ENCODE assay signal across 8 cellular contexts in genomic region chr6:30618270-30618787, GRCh38. TPM values are rescaled to one million over a fixed set of nuclear protein-coding genes. Genes with fewer than 3 reads are reported as not detected.
DNase-seq lines count a peak whose midpoint lies in the region; ATAC-seq, FAIRE-seq and TF ChIP-seq lines count a peak whose summit lies in the region.

No MANE protein-coding gene starts in this region.

- H3K4me3 Mint-ChIP-seq in CD4-positive, CD25-positive, alpha-beta regulatory T cell: peak overlapping the region; percentile 96 to 100 (median 97)
- H3K4me3 Mint-ChIP-seq in dendritic cell treated with granulocyte-macrophage colony-stimulating factor and Interleukin-4, amounts not matched to agents 40 ng/mL and 50 ng/mL, for 4 days: peak overlapping the region; percentile 88
- peak overlapping the region; percentile 94 for H3K4me3 Mint-ChIP-seq in natural killer cell treated with Interleukin-12 subunit alpha and Interleukin-12 subunit beta and Interleukin-15 and Interleukin-18, amount 100 ng/mL, for 72 hours

- peaks cover 34% of the 10 kb centered on the region for H3K36me3 Mint-ChIP-seq in CD4-positive, CD25-positive, alpha-beta regulatory T cell
- H3K36me3 Mint-ChIP-seq in dendritic cell treated with granulocyte-macrophage colony-stimulating factor and Interleukin-4, amounts not matched to agents 40 ng/mL and 50 ng/mL, for 4 days (ENCODE audit: low read depth): peaks cover 84% of the 10 kb centered on the region
- H3K36me3 Mint-ChIP-seq in natural killer cell treated with Interleukin-12 subunit alpha and Interleukin-12 subunit beta and Interleukin-15 and Interleukin-18, amount 100 ng/mL, for 72 hours: peaks cover 34% of the 10 kb centered on the region

- ATAC-seq in CD4-positive, CD25-positive, alpha-beta regulatory T cell (ENCODE audit: low read depth in 2 of 2): no peak
- no peak for ATAC-seq in natural killer cell treated with Interleukin-12 subunit alpha and Interleukin-12 subunit beta and Interleukin-15 and Interleukin-18, amount 100 ng/mL, for 72 hours
- ATAC-seq in GM19328 (IDR thresholded peaks at IDR 0.05; ENCODE audit: unreplicated experiment): no peak

- intact Hi-C loops in dendritic cell treated with granulocyte-macrophage colony-stimulating factor and Interleukin-4, amounts not matched to agents 40 ng/mL and 50 ng/mL, for 4 days (cut with micrococcal nuclease): loop anchor here (1.0 to 5.0 kb wide), 2 partner anchors 8 to 124 kb away; partner anchors contain the start of genes ATAT1, FLOT1 and IER3

- no peaks in the 10 kb centered on the region for H3K27me3 ChIP-seq in CD4-positive, CD25-positive, alpha-beta regulatory T cell (ENCODE audit: control insufficient read depth, insufficient read depth, low read length)

- H3K4me3 ChIP-seq in CD4-positive, CD25-positive, alpha-beta regulatory T cell (ENCODE audit: low read depth, low read length): peak overlapping the region; percentile 98

- peaks cover 0 to 3% (median 0%) of the 10 kb centered on the region in 7 donors for H3K9me3 Mint-ChIP-seq in CD4-positive, CD25-positive, alpha-beta regulatory T cell
- no peaks in the 10 kb centered on the region for H3K9me3 Mint-ChIP-seq in dendritic cell treated with granulocyte-macrophage colony-stimulating factor and Interleukin-4, amounts not matched to agents 40 ng/mL and 50 ng/mL, for 4 days
- H3K9me3 Mint-ChIP-seq in natural killer cell treated with Interleukin-12 subunit alpha and Interleukin-12 subunit beta and Interleukin-15 and Interleukin-18, amount 100 ng/mL, for 72 hours: no peaks in the 10 kb centered on the region

- DNase-seq in CD4-positive, CD25-positive, alpha-beta regulatory T cell: no peak
- DNase-seq in LoVo (ENCODE audit: low spot score) (peak; percentile 45), GM12891 (ENCODE audit: insufficient read length, low spot score) (no peak), G401 (ENCODE audit: low spot score) (no peak), ecto neural progenitor cell (ENCODE audit: low spot score) (no peak)
- no peak for DNase-seq in natural killer cell treated with Interleukin-12 subunit alpha and Interleukin-12 subunit beta and Interleukin-15 and Interleukin-18, amount 100 ng/mL, for 72 hours (ENCODE audit: low spot score)

- H3K4me1 ChIP-seq in CD4-positive, CD25-positive, alpha-beta regulatory T cell (ENCODE audit: control insufficient read depth, insufficient read depth, low read length, poor library complexity, severe bottlenecking): peaks cover 31% of the 10 kb centered on the region

- H3K9me3 ChIP-seq in CD4-positive, CD25-positive, alpha-beta regulatory T cell (ENCODE audit: control insufficient read depth in 2 of 2, low read length in 2 of 2): no peaks in the 10 kb centered on the region

- TF ChIP-seq POLR2A in GM12891 (IDR thresholded peaks at IDR 0.05; ENCODE audit: low read depth, low read length): no peak

- H3K4me1 Mint-ChIP-seq in CD4-positive, CD25-positive, alpha-beta regulatory T cell: peaks cover 13 to 34% (median 22%) of the 10 kb centered on the region in 4 donors
- peaks cover 28% of the 10 kb centered on the region for H3K4me1 Mint-ChIP-seq in dendritic cell treated with granulocyte-macrophage colony-stimulating factor and Interleukin-4, amounts not matched to agents 40 ng/mL and 50 ng/mL, for 4 days (ENCODE audit: low read depth)
- H3K4me1 Mint-ChIP-seq in natural killer cell treated with Interleukin-12 subunit alpha and Interleukin-12 subunit beta and Interleukin-15 and Interleukin-18, amount 100 ng/mL, for 72 hours (ENCODE audit: low read depth in 2 of 2): peaks cover 51 to 55% of the 10 kb centered on the region in 2 donors

- peaks cover 18% of the 10 kb centered on the region for H3K27me3 Mint-ChIP-seq in CD4-positive, CD25-positive, alpha-beta regulatory T cell
- H3K27me3 Mint-ChIP-seq in dendritic cell treated with granulocyte-macrophage colony-stimulating factor and Interleukin-4, amounts not matched to agents 40 ng/mL and 50 ng/mL, for 4 days: no peaks in the 10 kb centered on the region
- H3K27me3 Mint-ChIP-seq in natural killer cell treated with Interleukin-12 subunit alpha and Interleukin-12 subunit beta and Interleukin-15 and Interleukin-18, amount 100 ng/mL, for 72 hours: no peaks in the 10 kb centered on the region

- peak overlapping the region; percentile 98 for H3K27ac ChIP-seq in CD4-positive, CD25-positive, alpha-beta regulatory T cell (ENCODE audit: insufficient read depth, low read length, poor library complexity, severe bottlenecking)

- H3K36me3 ChIP-seq in CD4-positive, CD25-positive, alpha-beta regulatory T cell (ENCODE audit: control insufficient read depth, insufficient read depth, low read length): peaks cover 50% of the 10 kb centered on the region

- FAIRE-seq in GM12891 (lab: Jason Lieb, UNC): no peak

- in situ Hi-C loops in G401 (cut with HindIII; ENCODE audit: low sequenced_read_pairs): no loop called here

- H3K27ac Mint-ChIP-seq in CD4-positive, CD25-positive, alpha-beta regulatory T cell: peak overlapping the region; percentile 100
- peak overlapping the region; percentile 95 for H3K27ac Mint-ChIP-seq in dendritic cell treated with granulocyte-macrophage colony-stimulating factor and Interleukin-4, amounts not matched to agents 40 ng/mL and 50 ng/mL, for 4 days
- peak overlapping the region; percentile 95 to 98 for H3K27ac Mint-ChIP-seq in natural killer cell treated with Interleukin-12 subunit alpha and Interleukin-12 subunit beta and Interleukin-15 and Interleukin-18, amount 100 ng/mL, for 72 hours

TF ChIP-seq in GM12891, 5 proteins besides CTCF, POLR2A, EP300 and RAD21:
- TF ChIP-seq TAF1 (IDR thresholded peaks at IDR 0.05; ENCODE audit: low read depth, low read length): no peak
- no peak for TF ChIP-seq PAX5 (IDR thresholded peaks at IDR 0.05; ENCODE audit: insufficient read depth, low read length, severe bottlenecking)
- no peak for TF ChIP-seq SPI1 (IDR thresholded peaks at IDR 0.05; ENCODE audit: low read depth, low read length)
- TF ChIP-seq POLR2AphosphoS5 (IDR thresholded peaks at IDR 0.05; ENCODE audit: low read depth, low read length): no peak
- no peak for TF ChIP-seq POU2F2 (IDR thresholded peaks at IDR 0.05; ENCODE audit: low read depth, low read length)

RNA-seq across cellular contexts. Expression of gene MRPS18B, which starts 0.7 kb away (rescaled TPM):
- total RNA-seq in CD4-positive, CD25-positive, alpha-beta regulatory T cell: 19.0 TPM
- 100 to 1,000 TPM; 121 to 165 (median 151) TPM for polyA plus RNA-seq in CD4-positive, CD25-positive, alpha-beta regulatory T cell
- total RNA-seq in natural killer cell treated with Interleukin-12 subunit alpha and Interleukin-12 subunit beta and Interleukin-15 and Interleukin-18, amount 100 ng/mL, for 72 hours: 10 to 100 TPM; 43.9 to 58.4 TPM
- polyA plus RNA-seq in GM12891 (2012; ENCODE audit: low read depth, missing spikeins): 94.9 TPM
- 38.3 and 47.5 TPM in 2 replicates for total RNA-seq in G401 (2014; rRNA removed; shearing (Covaris generic))

RNA-seq across cellular contexts. Expression of gene PPP1R10, which starts 1.3 kb away (rescaled TPM):
- total RNA-seq in CD4-positive, CD25-positive, alpha-beta regulatory T cell: 164 TPM
- polyA plus RNA-seq in CD4-positive, CD25-positive, alpha-beta regulatory T cell: 10 to 100 TPM; 18.0 to 22.9 (median 19.7) TPM
- total RNA-seq in natural killer cell treated with Interleukin-12 subunit alpha and Interleukin-12 subunit beta and Interleukin-15 and Interleukin-18, amount 100 ng/mL, for 72 hours: 100 to 1,000 TPM in 1 of 2 donors, 10 to 100 TPM in 1; 97.9 to 119 TPM
- 10.6 TPM for polyA plus RNA-seq in GM12891 (2012; ENCODE audit: low read depth, missing spikeins)
- 6.8 and 14.4 TPM in 2 replicates for total RNA-seq in G401 (2014; rRNA removed; shearing (Covaris generic))

RNA-seq across cellular contexts. Expression of gene ATAT1, which starts 8.3 kb away (rescaled TPM):
- total RNA-seq in CD4-positive, CD25-positive, alpha-beta regulatory T cell: 7.2 TPM
- under 1 TPM; 0.27 to 0.89 (median 0.53) TPM for polyA plus RNA-seq in CD4-positive, CD25-positive, alpha-beta regulatory T cell
- total RNA-seq in natural killer cell treated with Interleukin-12 subunit alpha and Interleukin-12 subunit beta and Interleukin-15 and Interleukin-18, amount 100 ng/mL, for 72 hours: 10 to 100 TPM in 1 of 2 donors, 1 to 10 TPM in 1; 7.3 to 15.8 TPM
- polyA plus RNA-seq in GM12891 (2012; ENCODE audit: low read depth, missing spikeins): 10.0 TPM
- total RNA-seq in G401 (2014; rRNA removed; shearing (Covaris generic)): 0.68 and 1.7 TPM in 2 replicates

RNA-seq across cellular contexts. Expression of gene C6orf136, which starts 28.6 kb away (rescaled TPM):
- 24.4 TPM for total RNA-seq in CD4-positive, CD25-positive, alpha-beta regulatory T cell
- 10 to 100 TPM in 2 of 4 donors, 1 to 10 TPM in 2; 7.5 to 19.7 (median 10.9) TPM for polyA plus RNA-seq in CD4-positive, CD25-positive, alpha-beta regulatory T cell
- total RNA-seq in natural killer cell treated with Interleukin-12 subunit alpha and Interleukin-12 subunit beta and Interleukin-15 and Interleukin-18, amount 100 ng/mL, for 72 hours: 10 to 100 TPM; 29.6 to 32.5 TPM
- polyA plus RNA-seq in GM12891 (2012; ENCODE audit: low read depth, missing spikeins): 13.7 TPM
- total RNA-seq in G401 (2014; rRNA removed; shearing (Covaris generic)): 5.3 and 11.7 TPM in 2 replicates

RNA-seq across cellular contexts. Expression of gene ABCF1, which starts 47.1 kb away (rescaled TPM):
- 113 TPM for total RNA-seq in CD4-positive, CD25-positive, alpha-beta regulatory T cell
- polyA plus RNA-seq in CD4-positive, CD25-positive, alpha-beta regulatory T cell: 10 to 100 TPM; 14.3 to 25.3 (median 16.4) TPM
- total RNA-seq in natural killer cell treated with Interleukin-12 subunit alpha and Interleukin-12 subunit beta and Interleukin-15 and Interleukin-18, amount 100 ng/mL, for 72 hours: 100 to 1,000 TPM in 1 of 2 donors, 10 to 100 TPM in 1; 94.8 to 122 TPM
- 48.8 TPM for polyA plus RNA-seq in GM12891 (2012; ENCODE audit: low read depth, missing spikeins)
- 41.9 and 83.7 TPM in 2 replicates for total RNA-seq in G401 (2014; rRNA removed; shearing (Covaris generic))
